ENCODE assay signal across 8 cellular contexts in the genomic region with DNA sequence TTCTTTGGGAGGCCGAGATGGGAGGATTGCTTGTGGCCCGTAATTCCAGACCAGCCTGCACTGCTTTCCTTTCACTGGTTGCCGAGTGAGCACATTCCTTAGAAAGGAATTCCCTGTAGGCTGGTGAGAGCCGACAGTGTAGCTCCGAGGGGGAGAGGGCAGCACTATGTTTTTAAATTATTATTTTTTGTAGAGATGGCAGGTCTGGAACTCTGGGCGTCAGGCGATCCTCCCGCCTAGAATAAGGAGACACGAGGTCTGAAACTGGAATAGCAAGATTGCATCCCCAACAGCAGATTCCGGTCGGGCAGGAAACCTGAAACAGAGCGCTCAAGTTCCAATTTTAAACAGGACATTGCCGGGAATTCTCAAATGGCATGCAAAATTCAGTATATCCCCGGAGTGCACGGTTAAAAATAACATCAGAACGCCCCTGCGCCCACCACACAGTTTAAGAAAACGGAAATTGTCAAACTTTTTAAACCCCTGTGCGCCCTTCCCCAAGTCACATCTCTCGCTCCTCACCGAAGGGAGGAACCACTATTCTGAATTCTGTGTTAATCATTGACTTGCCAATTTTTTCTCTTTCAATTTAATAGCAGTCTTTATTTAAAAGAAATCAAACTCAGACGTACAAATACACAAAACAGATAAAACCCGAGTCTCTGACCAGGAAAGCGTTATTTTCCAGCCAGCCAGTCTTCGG. TPM values are rescaled to one million over a fixed set of nuclear protein-coding genes. Genes with fewer than 3 reads are reported as not detected.
DNase-seq lines count a peak whose midpoint lies in the region; ATAC-seq and TF ChIP-seq lines count a peak whose summit lies in the region.

No MANE protein-coding gene starts in this region.

- peak; percentile 68 for TF ChIP-seq CTCF in activated B cell treated with CpG ODN at 0.5 μM for 24 hours (IDR thresholded peaks at IDR 0.05)

- peak overlapping the region; percentile 93 for H3K4me3 ChIP-seq in CD4-positive, CD25-positive, alpha-beta regulatory T cell (ENCODE audit: low read depth, low read length)
- peak overlapping the region; percentile 77 to 88 for H3K4me3 ChIP-seq in duodenal mucosa (ENCODE audit: low read depth in 1 of 2, low read length in 2 of 2)

- no peaks in the 10 kb centered on the region for H3K27me3 ChIP-seq in CD4-positive, CD25-positive, alpha-beta regulatory T cell (ENCODE audit: control insufficient read depth, insufficient read depth, low read length)
- H3K27me3 ChIP-seq in duodenal mucosa (ENCODE audit: control insufficient read depth in 1 of 2, insufficient read depth in 2 of 2, low read length in 2 of 2): no peaks in the 10 kb centered on the region

- intact Hi-C loops in activated B cell treated with CpG ODN at 0.5 μM for 24 hours (cut with micrococcal nuclease): loop anchor here (1.0 to 10.0 kb wide), 11 partner anchors 8 to 1201 kb away; partner anchors contain the start of genes CLPX, DIS3L, MTFMT and PARP16

- POLR2A ChIA-PET in activated B cell treated with CpG ODN at 0.5 μM for 24 hours (lab: Charles Lee): interaction anchor here (0.6 to 3.5 kb wide), 31 partner anchors 9 to 1782 kb away, joined by 3 to 186 read pairs (median 5); partner anchors contain the start of genes CIAO2A, CLPX, DENND4A and DIS3L

- H3K9ac ChIP-seq in duodenal mucosa (ENCODE audit: low read depth in 1 of 2, low read length in 2 of 2): peak overlapping the region; percentile 55 to 80

- no peak for DNase-seq in CD4-positive, CD25-positive, alpha-beta regulatory T cell
- DNase-seq in NCI-H1417 treated with DMSO at 0.1 percent for 48 hours (lab: John Stamatoyannopoulos, UW) (peak; percentile 60), activated B cell treated with CpG ODN at 0.5 μM for 24 hours (peak; percentile 38), memory B cell (ENCODE audit: low spot score in 2 of 2) (no peak), NCI-H2029 (lab: John Stamatoyannopoulos, UW) (no peak)
- DNase-seq in stimulated activated CD8-positive, alpha-beta memory T cell treated with anti-CD3 and anti-CD28 coated beads, Interleukin-4, amount 100 ng/mL, for 48 hours: peak; percentile 72

- peaks cover 12% of the 10 kb centered on the region for H3K27me3 Mint-ChIP-seq in CD4-positive, CD25-positive, alpha-beta regulatory T cell
- H3K27me3 Mint-ChIP-seq in activated B cell treated with CpG ODN at 0.5 μM for 24 hours: no peaks in the 10 kb centered on the region
- no peaks in the 10 kb centered on the region for H3K27me3 Mint-ChIP-seq in memory B cell

- peaks cover 0 to 2% (median 0%) of the 10 kb centered on the region in 7 donors for H3K9me3 Mint-ChIP-seq in CD4-positive, CD25-positive, alpha-beta regulatory T cell
- H3K9me3 Mint-ChIP-seq in activated B cell treated with CpG ODN at 0.5 μM for 24 hours (no peaks in the 10 kb centered on the region), memory B cell (no peaks in the 10 kb centered on the region)

- H3K36me3 Mint-ChIP-seq in CD4-positive, CD25-positive, alpha-beta regulatory T cell: no peaks in the 10 kb centered on the region
- H3K36me3 Mint-ChIP-seq in activated B cell treated with CpG ODN at 0.5 μM for 24 hours (ENCODE audit: low read depth) (peaks cover 6% of the 10 kb centered on the region), memory B cell (no peaks in the 10 kb centered on the region)

- CTCF ChIA-PET in activated B cell treated with CpG ODN at 0.5 μM for 24 hours (lab: Charles Lee): interaction anchor here (0.9 to 1.0 kb wide), 2 partner anchors 12 to 81 kb away, joined by 3 to 5 read pairs; no protein-coding TSS in a partner anchor

- peak overlapping the region; percentile 92 for H3K27ac ChIP-seq in CD4-positive, CD25-positive, alpha-beta regulatory T cell (ENCODE audit: insufficient read depth, low read length, poor library complexity, severe bottlenecking)
- H3K27ac ChIP-seq in duodenal mucosa (ENCODE audit: low read depth, low read length): peak overlapping the region; percentile 20

- no peaks in the 10 kb centered on the region for H3K36me3 ChIP-seq in CD4-positive, CD25-positive, alpha-beta regulatory T cell (ENCODE audit: control insufficient read depth, insufficient read depth, low read length)
- H3K36me3 ChIP-seq in duodenal mucosa (ENCODE audit: control insufficient read depth in 1 of 2, insufficient read depth in 2 of 2, low read length in 2 of 2): no peaks in the 10 kb centered on the region

- ATAC-seq in CD4-positive, CD25-positive, alpha-beta regulatory T cell (ENCODE audit: low read depth in 2 of 2): peak in 1 of 2 donors; percentile 1
- ATAC-seq in GM21825 (IDR thresholded peaks at IDR 0.05; ENCODE audit: unreplicated experiment) (peak; percentile 15), activated B cell treated with CpG ODN at 0.5 μM for 24 hours (ENCODE audit: low read depth) (peak; percentile 1), memory B cell (ENCODE audit: low read depth) (no peak)

- H3K4me1 ChIP-seq in CD4-positive, CD25-positive, alpha-beta regulatory T cell (ENCODE audit: control insufficient read depth, insufficient read depth, low read length, poor library complexity, severe bottlenecking): peaks cover 8% of the 10 kb centered on the region
- H3K4me1 ChIP-seq in duodenal mucosa (ENCODE audit: control insufficient read depth in 1 of 2, insufficient read depth in 2 of 2, low read length in 2 of 2): peaks cover 9 to 13% of the 10 kb centered on the region in 2 donors

- peak overlapping the region; percentile 93 to 100 (median 97) for H3K4me3 Mint-ChIP-seq in CD4-positive, CD25-positive, alpha-beta regulatory T cell
- H3K4me3 Mint-ChIP-seq in activated B cell treated with CpG ODN at 0.5 μM for 24 hours (peak overlapping the region; percentile 96), memory B cell (peak overlapping the region; percentile 91)

- H3K9me3 ChIP-seq in CD4-positive, CD25-positive, alpha-beta regulatory T cell (ENCODE audit: control insufficient read depth in 2 of 2, low read length in 2 of 2): no peaks in the 10 kb centered on the region
- H3K9me3 ChIP-seq in duodenal mucosa (ENCODE audit: control insufficient read depth in 1 of 2, low read length in 2 of 2): no peaks in the 10 kb centered on the region

- H3K4me1 Mint-ChIP-seq in CD4-positive, CD25-positive, alpha-beta regulatory T cell: peaks cover 6 to 31% (median 26%) of the 10 kb centered on the region in 4 donors
- H3K4me1 Mint-ChIP-seq in activated B cell treated with CpG ODN at 0.5 μM for 24 hours (peaks cover 43% of the 10 kb centered on the region), memory B cell (peaks cover 9% of the 10 kb centered on the region)

- peak overlapping the region; percentile 98 to 99 (median 98) for H3K27ac Mint-ChIP-seq in CD4-positive, CD25-positive, alpha-beta regulatory T cell
- H3K27ac Mint-ChIP-seq in activated B cell treated with CpG ODN at 0.5 μM for 24 hours (peak overlapping the region; percentile 97), memory B cell (peak overlapping the region; percentile 100)

RNA-seq across cellular contexts. Expression of gene RNU5B-1, which starts 0.6 kb away (rescaled TPM):
- not detected for total RNA-seq in CD4-positive, CD25-positive, alpha-beta regulatory T cell
- not detected for polyA plus RNA-seq in CD4-positive, CD25-positive, alpha-beta regulatory T cell
- 32.5 TPM in 1 of 2 replicates, not detected in the other for total RNA-seq in activated B cell treated with CpG ODN at 0.5 μM for 24 hours

RNA-seq across cellular contexts. Expression of gene RNU5A-1, which starts 8.0 kb away (rescaled TPM):
- not detected for total RNA-seq in CD4-positive, CD25-positive, alpha-beta regulatory T cell
- polyA plus RNA-seq in CD4-positive, CD25-positive, alpha-beta regulatory T cell: not detected
- total RNA-seq in activated B cell treated with CpG ODN at 0.5 μM for 24 hours: not detected in 2 replicates

RNA-seq across cellular contexts. Expression of gene PARP16, which starts 17.2 kb away (rescaled TPM):
- 14.9 TPM for total RNA-seq in CD4-positive, CD25-positive, alpha-beta regulatory T cell
- polyA plus RNA-seq in CD4-positive, CD25-positive, alpha-beta regulatory T cell: 10 to 100 TPM; 20.4 to 25.9 (median 22.3) TPM
- 11.2 and 11.5 TPM in 2 replicates for total RNA-seq in activated B cell treated with CpG ODN at 0.5 μM for 24 hours

Comparison
In these comparisons a context has a peak if more than half of its experiments do, and no peak if none do; other contexts are left out.
1. DNase-seq: peak in NCI-H1417 treated with DMSO at 0.1 percent for 48 hours (single experiment), activated B cell treated with CpG ODN at 0.5 μM for 24 hours (single experiment) and stimulated activated CD8-positive, alpha-beta memory T cell treated with anti-CD3 and anti-CD28 coated beads, Interleukin-4, amount 100 ng/mL, for 48 hours (single experiment); none in CD4-positive, CD25-positive, alpha-beta regulatory T cell (0 of 3), memory B cell (0 of 2) and NCI-H2029 (single experiment).
2. Peak in every context shown above with its lines, with median percentiles within 50 percentile points of each other: H3K27ac Mint-ChIP-seq and H3K4me3 Mint-ChIP-seq.